13 cellular contexts compared by ENCODE assay signal in the genomic region with DNA sequence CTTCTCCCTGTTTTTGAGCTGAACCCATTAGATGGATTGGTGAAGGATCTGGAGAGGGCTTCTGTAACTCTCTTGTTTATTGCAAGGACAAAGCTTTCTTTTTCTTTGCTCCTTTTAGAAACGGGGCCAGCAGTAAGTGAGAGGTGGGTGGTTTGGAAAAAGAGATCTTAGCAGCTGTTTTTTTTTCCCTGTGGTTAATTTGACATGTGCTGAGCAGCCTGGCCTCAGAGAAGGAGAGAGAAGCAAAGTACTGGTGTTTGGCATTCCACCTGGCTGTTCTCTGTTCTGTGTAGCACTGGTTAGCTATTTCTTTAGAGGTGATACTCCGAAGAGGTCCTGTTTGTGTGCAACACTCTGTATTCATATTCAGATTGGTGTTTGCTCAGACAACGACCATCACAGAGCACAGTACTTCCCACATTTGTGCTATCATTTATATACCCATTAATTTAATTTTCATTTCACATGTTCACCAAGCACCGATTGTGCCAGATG.
A peak's percentile ranks its signal among the peaks of the same experiment; 100 is the strongest.
DNase-seq lines count a peak whose midpoint lies in the region; ATAC-seq and TF ChIP-seq lines count a peak whose summit lies in the region.
"Had no signal": no experiment of that assay in that cellular context is flagged by ENCODE, and none has a peak within 500 bp of the region (broad histone marks: within the 10 kb centered on the region; RNA-seq: fewer than 3 reads in every experiment).

No MANE protein-coding gene starts in this region.

- peaks cover 6 to 11% of the 10 kb centered on the region in 2 experiments for H3K9me3 ChIP-seq in CD4-positive, CD25-positive, alpha-beta regulatory T cell (ENCODE audit: control insufficient read depth in 2 of 2, low read length in 2 of 2)
- no peaks in the 10 kb centered on the region for H3K9me3 ChIP-seq in CD4-positive, alpha-beta memory T cell (ENCODE audit: control insufficient read depth in 1 of 2, low read length in 2 of 2)
- no peaks in the 10 kb centered on the region for H3K9me3 ChIP-seq in SU-DHL-6 (ENCODE audit: insufficient read depth, low read length)

- H3K27me3 ChIP-seq in CD4-positive, CD25-positive, alpha-beta regulatory T cell (ENCODE audit: control insufficient read depth, insufficient read depth, low read length), result no peaks in the 10 kb centered on the region
- no peaks in the 10 kb centered on the region for H3K27me3 ChIP-seq in CD4-positive, alpha-beta memory T cell (ENCODE audit: insufficient read depth, low read length)
- H3K27me3 ChIP-seq in SU-DHL-6 (ENCODE audit: low read length), result no peaks in the 10 kb centered on the region
- no peaks in the 10 kb centered on the region for H3K27me3 ChIP-seq in mesendoderm (ENCODE audit: insufficient read depth, low read length, poor library complexity)
- H3K27me3 ChIP-seq: ascending aorta, spleen had no signal

- no peak overlapping the region for H2AFZ ChIP-seq in SU-DHL-6 (ENCODE audit: low read depth, low read length, severe bottlenecking)

- intact Hi-C loops in CD4-positive, alpha-beta memory T cell (cut with micrococcal nuclease), result no loop called here

- H4K8ac ChIP-seq in mesendoderm (ENCODE audit: low read depth, low read length), result no peak overlapping the region

- H3K79me2 ChIP-seq in SU-DHL-6 (ENCODE audit: insufficient read depth, low read length) (peaks cover 76% of the 10 kb centered on the region), mesendoderm (ENCODE audit: control insufficient read depth, insufficient read depth, low read length) (no peaks in the 10 kb centered on the region)

- no peak overlapping the region for H3K27ac ChIP-seq in CD4-positive, CD25-positive, alpha-beta regulatory T cell (ENCODE audit: insufficient read depth, low read length, poor library complexity, severe bottlenecking)
- H3K27ac ChIP-seq in CD4-positive, alpha-beta memory T cell (ENCODE audit: low read depth, low read length), result peak overlapping the region; percentile 7
- H3K27ac ChIP-seq in SU-DHL-6 (ENCODE audit: low read depth, low read length) (peak overlapping the region; percentile 17; the same call in 1 of the 2 replicates), mesendoderm (ENCODE audit: low read depth, low read length) (no peak overlapping the region)
- H3K27ac ChIP-seq: ascending aorta, KMS-11, left ventricle myocardium inferior, RWPE1, spleen had no signal

- POLR2A ChIA-PET in CD4-positive, alpha-beta memory T cell (lab: Charles Lee; ENCODE audit: partially characterized antibody), result interaction anchor here (0.9 kb wide), 1 partner anchor 9 kb away, joined by 3 read pairs; no protein-coding TSS in a partner anchor
- POLR2A ChIA-PET in HEK293T (lab: Yijun Ruan, JAX), result no interaction called here

- CTCF ChIA-PET in CD4-positive, alpha-beta memory T cell (lab: Charles Lee; ENCODE audit: partially characterized antibody), result no interaction called here
- CTCF ChIA-PET in HEK293T (lab: Yijun Ruan, JAX), result no interaction called here

- H4K5ac ChIP-seq in mesendoderm (ENCODE audit: low read length), result no peak overlapping the region

- H3K4me3 Mint-ChIP-seq in CD4-positive, CD25-positive, alpha-beta regulatory T cell, result no peak overlapping the region
- H3K4me3 Mint-ChIP-seq in CD4-positive, alpha-beta memory T cell, result no peak overlapping the region
- H3K4me3 Mint-ChIP-seq in effector memory CD8-positive, alpha-beta T cell, result no peak overlapping the region

- H2BK5ac ChIP-seq in mesendoderm (ENCODE audit: low read length), result no peak overlapping the region

- H3K4me1 Mint-ChIP-seq in CD4-positive, CD25-positive, alpha-beta regulatory T cell, result peaks cover 20 to 47% (median 29%) of the 10 kb centered on the region in 4 donors
- peaks cover 22 to 47% (median 36%) of the 10 kb centered on the region in 4 donors for H3K4me1 Mint-ChIP-seq in CD4-positive, alpha-beta memory T cell
- peaks cover 20 to 25% of the 10 kb centered on the region in 2 donors for H3K4me1 Mint-ChIP-seq in effector memory CD8-positive, alpha-beta T cell (ENCODE audit: low read depth in 2 of 2)

- peaks cover 49% of the 10 kb centered on the region for H3F3A ChIP-seq in SU-DHL-6 (ENCODE audit: insufficient read depth)

- no peak overlapping the region for H3K23ac ChIP-seq in mesendoderm (ENCODE audit: low read length)

- H3K56ac ChIP-seq in mesendoderm (ENCODE audit: low read length), result no peak overlapping the region

- peaks cover 0 to 12% (median 5%) of the 10 kb centered on the region in 7 donors for H3K9me3 Mint-ChIP-seq in CD4-positive, CD25-positive, alpha-beta regulatory T cell
- peaks cover 3 to 13% (median 11%) of the 10 kb centered on the region in 8 donors for H3K9me3 Mint-ChIP-seq in CD4-positive, alpha-beta memory T cell
- H3K9me3 Mint-ChIP-seq in effector memory CD8-positive, alpha-beta T cell, result peaks cover 3 to 8% of the 10 kb centered on the region in 2 donors

- no peak overlapping the region for H3K4me2 ChIP-seq in SU-DHL-6 (ENCODE audit: low read depth, low read length, poor library complexity, severe bottlenecking)
- H3K4me2 ChIP-seq in mesendoderm (ENCODE audit: low read length), result no peak overlapping the region
- H3K4me2 ChIP-seq: KMS-11 had no signal

- H2BK15ac ChIP-seq in mesendoderm (replicated peaks; ENCODE audit: low read depth), result no peak overlapping the region

- peaks cover 93% of the 10 kb centered on the region for H3K36me3 ChIP-seq in CD4-positive, CD25-positive, alpha-beta regulatory T cell (ENCODE audit: control insufficient read depth, insufficient read depth, low read length)
- peaks cover 48% of the 10 kb centered on the region for H3K36me3 ChIP-seq in CD4-positive, alpha-beta memory T cell (ENCODE audit: insufficient read depth, low read length)
- H3K36me3 ChIP-seq in SU-DHL-6 (ENCODE audit: low read length) (peaks cover 82% of the 10 kb centered on the region), mesendoderm (ENCODE audit: control insufficient read depth, insufficient read depth, low read length) (peaks cover 2% of the 10 kb centered on the region)
- H3K36me3 ChIP-seq: left ventricle myocardium inferior had no signal

- H2BK120ac ChIP-seq in mesendoderm (ENCODE audit: low read depth, low read length), result no peak overlapping the region

- H3K4me1 ChIP-seq in CD4-positive, CD25-positive, alpha-beta regulatory T cell (ENCODE audit: control insufficient read depth, insufficient read depth, low read length, poor library complexity, severe bottlenecking), result no peaks in the 10 kb centered on the region
- H3K4me1 ChIP-seq in CD4-positive, alpha-beta memory T cell (ENCODE audit: insufficient read depth, low read length), result peaks cover 12% of the 10 kb centered on the region
- no peaks in the 10 kb centered on the region for H3K4me1 ChIP-seq in mesendoderm (ENCODE audit: control insufficient read depth, low read depth, low read length)
- H3K4me1 ChIP-seq: ascending aorta had no signal

- no peak overlapping the region for H3K18ac ChIP-seq in mesendoderm (ENCODE audit: low read length)

- no peak for TF ChIP-seq CTCF in SU-DHL-6 (IDR thresholded peaks at IDR 0.05; ENCODE audit: insufficient read depth, low read length, poor library complexity, severe bottlenecking)

- H3K27me3 Mint-ChIP-seq in CD4-positive, CD25-positive, alpha-beta regulatory T cell, result no peaks in the 10 kb centered on the region
- H3K27me3 Mint-ChIP-seq in CD4-positive, alpha-beta memory T cell, result no peaks in the 10 kb centered on the region
- H3K27me3 Mint-ChIP-seq in effector memory CD8-positive, alpha-beta T cell, result no peaks in the 10 kb centered on the region

- no peak overlapping the region for H3K4me3 ChIP-seq in CD4-positive, CD25-positive, alpha-beta regulatory T cell (ENCODE audit: low read depth, low read length)
- H3K4me3 ChIP-seq in CD4-positive, alpha-beta memory T cell (ENCODE audit: low read length in 2 of 2), result no peak overlapping the region
- H3K4me3 ChIP-seq in SU-DHL-6 (ENCODE audit: insufficient read depth, low read length, poor library complexity, severe bottlenecking) (no peak overlapping the region), mesendoderm (ENCODE audit: low read length) (no peak overlapping the region)
- H3K4me3 ChIP-seq: ascending aorta, left ventricle myocardium inferior, spleen had no signal

- WGBS in mesendoderm (ENCODE audit: extremely low coverage, insufficient coverage, low lambda C conversion rate), result no CpG with 5 or more reads among the region's 4 CpGs

- no peaks in the 10 kb centered on the region for H3K79me1 ChIP-seq in mesendoderm (ENCODE audit: low read length)

- no peak overlapping the region for H2AK5ac ChIP-seq in mesendoderm (ENCODE audit: low read length)

- no peak for DNase-seq in CD4-positive, CD25-positive, alpha-beta regulatory T cell
- no peak for DNase-seq in CD4-positive, alpha-beta memory T cell
- no peak for DNase-seq in effector memory CD8-positive, alpha-beta T cell
- DNase-seq in HEK293T (ENCODE audit: extremely low spot score) (no peak), iPS-NIHi11 (ENCODE audit: low spot score) (no peak), mesendoderm (no peak)
- DNase-seq: activated CD4-positive, CD25-positive, alpha-beta regulatory T cell treated with anti-CD3 and anti-CD28 coated beads, Interleukin-2, amount 50 U/mL, for 72 hours; left ventricle myocardium inferior; spleen had no signal

- no peak overlapping the region for H3K4ac ChIP-seq in mesendoderm (ENCODE audit: low read depth, low read length)

- H3K9ac ChIP-seq in SU-DHL-6 (ENCODE audit: low read length), result no peak overlapping the region
- no peak overlapping the region for H3K9ac ChIP-seq in mesendoderm (ENCODE audit: low read length)
- H3K9ac ChIP-seq: KMS-11 had no signal

- H3K9me2 ChIP-seq in SU-DHL-6 (replicated peaks; ENCODE audit: insufficient read depth, low read length), result no peaks in the 10 kb centered on the region

- H3K36me3 Mint-ChIP-seq in CD4-positive, CD25-positive, alpha-beta regulatory T cell, result peaks cover 68% of the 10 kb centered on the region
- peaks cover 72 to 92% of the 10 kb centered on the region in 2 donors for H3K36me3 Mint-ChIP-seq in CD4-positive, alpha-beta memory T cell
- H3K36me3 Mint-ChIP-seq in effector memory CD8-positive, alpha-beta T cell (ENCODE audit: insufficient read depth), result peaks cover 80% of the 10 kb centered on the region

- H4K20me1 ChIP-seq in SU-DHL-6 (ENCODE audit: low read depth, low read length), result peaks cover 12% of the 10 kb centered on the region; the same call in 1 of the 2 replicates

- H3K27ac Mint-ChIP-seq in CD4-positive, CD25-positive, alpha-beta regulatory T cell, result peak overlapping the region; percentile 1 to 87 (median 65)
- H3K27ac Mint-ChIP-seq in CD4-positive, alpha-beta memory T cell, result peak overlapping the region in 6 of 7 donors; percentile 36 to 91 (median 60)
- peak overlapping the region; percentile 49 to 82 for H3K27ac Mint-ChIP-seq in effector memory CD8-positive, alpha-beta T cell

- no peak for ATAC-seq in CD4-positive, CD25-positive, alpha-beta regulatory T cell (ENCODE audit: low read depth in 2 of 2)
- ATAC-seq in effector memory CD8-positive, alpha-beta T cell (replicated peaks), result no peak

TF ChIP-seq in HEK293T, 16 proteins besides CTCF, POLR2A, EP300 and RAD21 (continues in another document):
- TF ChIP-seq SP1 (IDR thresholded peaks at IDR 0.05) (no peak), FOXK2 (IDR thresholded peaks at IDR 0.05) (no peak), HDGF (IDR thresholded peaks at IDR 0.05; ENCODE audit: borderline replicate concordance) (no peak), ELF4 (IDR thresholded peaks at IDR 0.05) (no peak), BHLHE40 (IDR thresholded peaks at IDR 0.05; ENCODE audit: borderline replicate concordance) (no peak), ARNT (IDR thresholded peaks at IDR 0.05) (no peak), CTBP1 (IDR thresholded peaks at IDR 0.05; ENCODE audit: borderline replicate concordance) (no peak)

Comparison
In these comparisons a context has a peak if more than half of its experiments do, and no peak if none do; other contexts are left out.
1. H3K27ac ChIP-seq: peak in CD4-positive, alpha-beta memory T cell (single experiment) and SU-DHL-6 (single experiment); none in CD4-positive, CD25-positive, alpha-beta regulatory T cell (single experiment) and mesendoderm (single experiment).
2. Peak in every context shown above with its lines, with median percentiles within 50 percentile points of each other: H3K27ac Mint-ChIP-seq.